Comparison of ENCODE assay signal across 28 cellular contexts in genomic region chr3:43684944-43685343, GRCh38.
"Had no signal": no experiment of that assay in that cellular context is flagged by ENCODE, and none has a peak within 500 bp of the region (broad histone marks: within the 10 kb centered on the region; RNA-seq: fewer than 3 reads in every experiment).

No MANE protein-coding gene starts in this region.

- H3K27ac ChIP-seq: colonic mucosa, coronary artery, dorsolateral prefrontal cortex, epithelial cell of prostate, esophagus muscularis mucosa, esophagus squamous epithelium, foreskin keratinocyte, gastrocnemius medialis, gastroesophageal sphincter, heart left ventricle, heart right ventricle had no signal

- FAIRE-seq: colon, endometrium, endothelial cell of umbilical vein, frontal cortex had no signal

- DNase-seq: colonic mucosa; cortex of kidney; dermis blood vessel endothelial cell; dorsolateral prefrontal cortex; effector CD4-positive, alpha-beta T cell; effector CD8-positive, alpha-beta T cell; effector memory CD4-positive, alpha-beta T cell; effector memory CD8-positive, alpha-beta T cell; endodermal cell; erythroblast; esophagus squamous epithelium; foreskin fibroblast; foreskin keratinocyte; foreskin melanocyte; gastrocnemius medialis; glutamatergic neuron; head of caudate nucleus; heart left ventricle; heart right ventricle had no signal

- H3K36me3 ChIP-seq: colonic mucosa, esophagus muscularis mucosa, esophagus squamous epithelium, gastrocnemius medialis, gastroesophageal sphincter, heart left ventricle, heart right ventricle had no signal

- H3K4me3 ChIP-seq: colonic mucosa, coronary artery, dorsolateral prefrontal cortex, esophagus muscularis mucosa, esophagus squamous epithelium, gastrocnemius medialis, gastroesophageal sphincter, heart left ventricle, heart right ventricle had no signal

- H3K9me3 ChIP-seq: colonic mucosa, esophagus muscularis mucosa, esophagus squamous epithelium, gastrocnemius medialis, heart left ventricle had no signal

- ATAC-seq: effector memory CD8-positive, alpha-beta T cell; esophagus mucosa; foreskin keratinocyte; gastrocnemius medialis; gastroesophageal sphincter; heart left ventricle; heart right ventricle had no signal

- H3K27me3 ChIP-seq: colonic mucosa, dorsolateral prefrontal cortex, esophagus muscularis mucosa, esophagus squamous epithelium, gastrocnemius medialis, gastroesophageal sphincter, heart left ventricle, heart right ventricle had no signal

- H3K4me1 ChIP-seq: foreskin keratinocyte had no signal
